ENCODE assay signal across 11 cellular contexts in genomic region chr5:133316346-133317343, GRCh38.
DNase-seq lines count a peak whose midpoint lies in the region; ATAC-seq and TF ChIP-seq lines count a peak whose summit lies in the region.
"Had no signal": no experiment of that assay in that cellular context is flagged by ENCODE, and none has a peak within 500 bp of the region (broad histone marks: within the 10 kb centered on the region; RNA-seq: fewer than 3 reads in every experiment).

No MANE protein-coding gene starts in this region.

- peaks cover 9% of the 10 kb centered on the region for H3K27me3 Mint-ChIP-seq in glutamatergic neuron (ENCODE audit: unreplicated experiment)

- H3K27me3 ChIP-seq in Panc1 (ENCODE audit: control insufficient read depth, insufficient read depth, low read length): no peaks in the 10 kb centered on the region; the same call in 1 of the 2 replicates
- no peaks in the 10 kb centered on the region for H3K27me3 ChIP-seq in tibial nerve
- H3K27me3 ChIP-seq: testis had no signal

- TF ChIP-seq CTCF in GM12874 (IDR thresholded peaks at IDR 0.05; ENCODE audit: insufficient read depth, low read depth, low read length) (peak; percentile 28), Panc1 (IDR thresholded peaks at IDR 0.05) (peak; percentile 63; the same call in 1 of the 2 replicates), glutamatergic neuron (IDR thresholded peaks at IDR 0.05; ENCODE audit: partially characterized antibody, unreplicated experiment) (no peak), tibial nerve (IDR thresholded peaks at IDR 0.05) (no peak)

- no TSS peak for BruUV-seq in Panc1 (replicated peaks; lab: Mats Ljungman, UMichigan)

- no peaks in the 10 kb centered on the region for H3K36me3 Mint-ChIP-seq in glutamatergic neuron (ENCODE audit: unreplicated experiment)

- CTCF ChIA-PET in Panc1 (lab: Charles Lee): no interaction called here

- H3K9me3 ChIP-seq in Panc1 (ENCODE audit: control insufficient read depth, insufficient read depth, low read depth, low read length) (no peaks in the 10 kb centered on the region), tibial nerve (no peaks in the 10 kb centered on the region)
- H3K9me3 ChIP-seq: testis had no signal

- POLR2A ChIA-PET in Panc1 (lab: Charles Lee): no interaction called here

- peaks cover 9% of the 10 kb centered on the region for H3K4me1 Mint-ChIP-seq in glutamatergic neuron (ENCODE audit: low read depth, unreplicated experiment)

- in situ Hi-C loops in ACHN (cut with HindIII; ENCODE audit: low pct_ligation_motif_present, low pct_unique_long_range_greater_than_20kb, low sequenced_read_pairs) (no loop called here), Panc1 (cut with HindIII; ENCODE audit: low pct_unique_long_range_greater_than_20kb, low sequenced_read_pairs) (no loop called here)

- H3K4me3 Mint-ChIP-seq in glutamatergic neuron (ENCODE audit: unreplicated experiment): no peak overlapping the region
- H3K4me3 Mint-ChIP-seq: T-helper 2 cell treated with Interferon-gamma antibody and Interleukin-4, amounts not matched to agents 5 μg/mL and 100 μg/mL, for 36 hours had no signal

- no peak overlapping the region for H3K27ac ChIP-seq in Panc1 (ENCODE audit: low read length)
- no peak overlapping the region for H3K27ac ChIP-seq in tibial nerve
- H3K27ac ChIP-seq: testis had no signal

- no peak overlapping the region for H3K27ac Mint-ChIP-seq in glutamatergic neuron (ENCODE audit: unreplicated experiment)
- H3K27ac Mint-ChIP-seq: T-helper 2 cell treated with Interferon-gamma antibody and Interleukin-4, amounts not matched to agents 5 μg/mL and 100 μg/mL, for 36 hours had no signal

- DNase-seq in ACHN: peak; percentile 10
- no peak for DNase-seq in Panc1 (ENCODE audit: low read depth, low spot score)
- DNase-seq in glutamatergic neuron: peak; percentile 32
- DNase-seq in NCI-H748 treated with DMSO at 0.1 percent for 48 hours (lab: John Stamatoyannopoulos, UW): no peak
- no peak for DNase-seq in activated T-cell treated with anti-CD3 and anti-CD28 coated beads, Interleukin-2, amount 50 U/mL, for 48 hours
- DNase-seq in tibial nerve (ENCODE audit: low spot score in 2 of 2): no peak
- no peak for DNase-seq in effector CD8-positive, alpha-beta T cell (lab: John Stamatoyannopoulos, UW)
- DNase-seq: stimulated activated CD4-positive, alpha-beta T cell treated with anti-CD3 and anti-CD28 coated beads, Interleukin-4, amount 100 ng/mL, for 24 hours had no signal

- ATAC-seq in Panc1: peak; percentile 60; the same call in 1 of the 2 replicates

- WGBS in tibial nerve, 2 donors: 80 to 82% methylated on average over 22 of the region's 22 CpGs

- no peak for TF ChIP-seq EP300 in tibial nerve (IDR thresholded peaks at IDR 0.05)

- no peaks in the 10 kb centered on the region for H3K4me1 ChIP-seq in Panc1 (ENCODE audit: control insufficient read depth, insufficient read depth, low read length)
- H3K4me1 ChIP-seq in tibial nerve: no peaks in the 10 kb centered on the region
- H3K4me1 ChIP-seq: testis had no signal

- intact Hi-C loops in Panc1 (cut with micrococcal nuclease; ENCODE audit: unreplicated experiment): no loop called here

- no peaks in the 10 kb centered on the region for H3K36me3 ChIP-seq in Panc1 (ENCODE audit: control insufficient read depth, insufficient read depth, low read length)
- no peaks in the 10 kb centered on the region for H3K36me3 ChIP-seq in tibial nerve

- TF ChIP-seq POLR2A in tibial nerve (IDR thresholded peaks at IDR 0.05): no peak

- H3K4me3 ChIP-seq in Panc1 (ENCODE audit: low read depth in 2 of 2, low read length in 2 of 2): no peak overlapping the region
- no peak overlapping the region for H3K4me3 ChIP-seq in tibial nerve
- H3K4me3 ChIP-seq: testis had no signal

- H3K9me3 Mint-ChIP-seq in glutamatergic neuron (ENCODE audit: unreplicated experiment): peaks cover 4% of the 10 kb centered on the region
- H3K9me3 Mint-ChIP-seq: T-helper 2 cell treated with Interferon-gamma antibody and Interleukin-4, amounts not matched to agents 5 μg/mL and 100 μg/mL, for 36 hours had no signal

Comparison
In these comparisons a context has a peak if more than half of its experiments do, and no peak if none do; other contexts are left out.
1. DNase-seq: peak in ACHN (single experiment) and glutamatergic neuron (single experiment); none in Panc1 (single experiment), NCI-H748 treated with DMSO at 0.1 percent for 48 hours (single experiment), activated T-cell treated with anti-CD3 and anti-CD28 coated beads, Interleukin-2, amount 50 U/mL, for 48 hours (0 of 2), tibial nerve (0 of 2) and effector CD8-positive, alpha-beta T cell (single experiment).
2. CTCF ChIP-seq: peak in GM12874 (single experiment) and Panc1 (single experiment); none in glutamatergic neuron (single experiment) and tibial nerve (0 of 5).